In the genomic region with DNA sequence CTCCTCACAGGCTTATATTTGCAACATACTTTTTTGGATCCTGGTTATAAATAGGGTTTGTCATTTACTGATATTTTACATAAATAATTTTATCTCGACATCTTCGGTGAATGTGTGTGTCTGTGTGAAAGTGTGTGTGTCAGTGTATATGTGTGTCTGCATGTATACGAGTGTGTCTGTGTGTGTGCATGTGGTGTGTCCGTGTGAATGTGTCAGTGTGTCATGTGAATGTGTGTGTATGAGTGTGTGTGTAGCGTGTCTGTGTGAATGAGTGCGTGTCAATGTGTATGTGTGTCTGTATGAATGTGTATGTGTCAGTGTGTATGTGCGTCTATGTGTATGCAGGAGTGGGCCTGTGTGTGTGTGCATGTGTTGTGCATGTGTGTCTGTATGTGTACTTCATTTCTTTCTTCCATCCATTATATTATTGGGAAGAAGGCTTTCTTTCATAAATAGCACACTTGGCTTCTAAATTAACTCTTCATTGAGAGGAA, we compare ENCODE assay signal across 32 cellular contexts.
"Had no signal": no experiment of that assay in that cellular context is flagged by ENCODE, and none has a peak within 500 bp of the region (broad histone marks: within the 10 kb centered on the region; RNA-seq: fewer than 3 reads in every experiment).

No MANE protein-coding gene starts in this region.

- DNase-seq: activated B cell treated with CpG ODN at 0.5 μM for 24 hours; activated CD4-positive, alpha-beta memory T cell treated with anti-CD3 and anti-CD28 coated beads for 36 hours; activated CD4-positive, alpha-beta T cell treated with anti-CD3 and anti-CD28 coated beads for 36 hours; activated CD4-positive, alpha-beta T cell treated with anti-CD3 and anti-CD28 coated beads, Interleukin-2, amount 10 ng/mL, durations not matched to agents 24 days and 14 days; activated CD8-positive, alpha-beta memory T cell treated with anti-CD3 and anti-CD28 coated beads, Interleukin-2, amount 10 ng/mL, durations not matched to agents 7 days and 5 days; activated CD8-positive, alpha-beta memory T cell treated with anti-CD3 and anti-CD28 coated beads, Interleukin-2, amount 50 U/mL, for 4 hours; activated CD8-positive, alpha-beta T cell treated with anti-CD3 and anti-CD28 coated beads, Interleukin-2, amount 10 ng/mL, durations not matched to agents 7 days and 5 days; activated effector memory CD4-positive, alpha-beta T cell treated with anti-CD3 and anti-CD28 coated beads, Interleukin-2, amount 50 U/mL, for 16 hours; activated naive CD4-positive, alpha-beta T cell treated with anti-CD3 and anti-CD28 coated beads for 36 hours; activated naive CD8-positive, alpha-beta T cell treated with anti-CD3 and anti-CD28 coated beads for 36 hours; activated naive CD8-positive, alpha-beta T cell treated with anti-CD3 and anti-CD28 coated beads, Interleukin-2, amount 50 U/mL, for 24 hours; activated T-cell treated with anti-CD3 and anti-CD28 coated beads, Interleukin-2, amount 50 U/mL, for 1 hour; activated T-cell treated with anti-CD3 and anti-CD28 coated beads, Interleukin-2, amount 50 U/mL, for 48 hours; adrenal gland; amygdala; aorta; body of pancreas; central memory CD4-positive, alpha-beta T cell; cerebellar nuclear complex; colonic mucosa; effector CD8-positive, alpha-beta T cell; foreskin fibroblast; head of caudate nucleus; T-helper 1 cell; T-helper 17 cell; T1000; WERI-Rb-1 had no signal

- ATAC-seq: activated CD4-positive, alpha-beta T cell treated with anti-CD3 and anti-CD28 coated beads for 36 hours; activated CD4-positive, CD25-positive, alpha-beta regulatory T cell treated with anti-CD3 and anti-CD28 coated beads, Interleukin-2, amount 50 U/mL, for 24 hours; activated CD8-positive, alpha-beta memory T cell treated with anti-CD3 and anti-CD28 coated beads, Interleukin-2, amount 10 ng/mL, durations not matched to agents 7 days and 5 days; activated CD8-positive, alpha-beta T cell treated with anti-CD3 and anti-CD28 coated beads, Interleukin-2, amount 10 ng/mL, durations not matched to agents 7 days and 5 days; activated naive CD8-positive, alpha-beta T cell treated with anti-CD3 and anti-CD28 coated beads, Interleukin-2, amount 50 U/mL, for 24 hours; body of pancreas; esophagus mucosa; T-helper 17 cell had no signal

- H3K9me3 ChIP-seq: adrenal gland, body of pancreas, colonic mucosa had no signal

- FAIRE-seq: endothelial cell of umbilical vein had no signal

- H3K36me3 ChIP-seq: adrenal gland, cardiac muscle cell, colonic mucosa, WERI-Rb-1 had no signal

- H3K27me3 ChIP-seq: adrenal gland, body of pancreas, cardiac muscle cell, colonic mucosa had no signal

- H3K4me3 ChIP-seq: adrenal gland, body of pancreas, cardiac muscle cell, colonic mucosa had no signal

- H3K4me1 ChIP-seq: adrenal gland, body of pancreas, colonic mucosa had no signal

- H3K27ac ChIP-seq: adrenal gland, body of pancreas, cardiac muscle cell, colonic mucosa, epithelial cell of prostate, WERI-Rb-1 had no signal
